ENCODE assay signal across 9 cellular contexts in the genomic region with DNA sequence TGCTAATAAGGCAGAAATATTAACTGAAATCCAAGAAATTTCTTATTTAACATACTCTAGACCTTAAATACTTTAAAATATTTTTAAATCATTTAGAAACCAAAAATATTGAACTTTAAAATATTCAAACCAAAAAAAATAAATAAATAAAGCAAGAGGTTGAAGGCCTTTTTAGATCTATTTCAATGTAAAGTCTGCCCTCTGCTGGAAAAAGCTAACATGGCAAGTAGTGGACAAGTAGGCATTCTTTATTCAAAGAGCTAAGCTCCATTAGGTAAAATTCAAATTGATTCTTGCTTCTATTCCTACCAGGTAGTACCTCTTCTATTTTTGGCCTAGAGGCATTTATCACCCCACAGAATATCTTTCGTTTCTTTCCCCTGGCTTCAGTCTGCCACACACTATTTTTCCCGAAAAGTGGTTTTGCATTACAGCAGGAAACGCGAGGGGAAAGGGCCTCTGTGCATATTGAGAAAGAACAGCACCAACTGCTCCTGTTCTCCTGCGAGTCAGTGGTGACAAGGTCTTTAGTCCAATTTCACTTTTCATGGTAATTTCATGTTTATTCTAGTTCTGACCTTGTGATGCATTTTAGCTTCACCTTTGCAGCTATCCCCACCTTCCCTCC. TPM values are rescaled to one million over a fixed set of nuclear protein-coding genes. Genes with fewer than 3 reads are reported as not detected.
DNase-seq lines count a peak whose midpoint lies in the region; ATAC-seq, FAIRE-seq and TF ChIP-seq lines count a peak whose summit lies in the region.
"Had no signal": no experiment of that assay in that cellular context is flagged by ENCODE, and none has a peak within 500 bp of the region (broad histone marks: within the 10 kb centered on the region; RNA-seq: fewer than 3 reads in every experiment).

No MANE protein-coding gene starts in this region.

- FAIRE-seq in GM18507 (lab: Jason Lieb, UNC) = peak; percentile 77

- H3K36me3 Mint-ChIP-seq in CD14-positive monocyte = peaks cover 9 to 12% of the 10 kb centered on the region in 2 donors

- H3K4me3 ChIP-seq in foreskin fibroblast (ENCODE audit: low read depth in 1 of 2, low read length in 2 of 2) = no peak overlapping the region

- TF ChIP-seq CTCF in CD14-positive monocyte (IDR thresholded peaks at IDR 0.05) (peak; percentile 96), foreskin fibroblast (IDR thresholded peaks at IDR 0.05; ENCODE audit: low read depth, low read length) (peak; percentile 75)

- intact Hi-C loops in CD14-positive monocyte (cut with micrococcal nuclease) = loop anchor here (2.0 kb wide), 1 partner anchor 77 kb away; no protein-coding TSS in a partner anchor

- peaks cover 13% of the 10 kb centered on the region for H3K4me1 Mint-ChIP-seq in CD14-positive monocyte

- H3K27ac Mint-ChIP-seq in CD14-positive monocyte = peak overlapping the region in 1 of 7 donors; percentile 35
- H3K27ac Mint-ChIP-seq: T-helper 1 cell treated with Interleukin-12 subunit alpha and Interleukin-12 subunit beta and Interleukin-4 antibody, amounts not matched to agents 30 μg/mL and 1 μg/mL, for 36 hours had no signal

- H3K9me3 Mint-ChIP-seq in CD14-positive monocyte = no peaks in the 10 kb centered on the region
- H3K9me3 Mint-ChIP-seq: T-helper 1 cell treated with Interleukin-12 subunit alpha and Interleukin-12 subunit beta and Interleukin-4 antibody, amounts not matched to agents 30 μg/mL and 1 μg/mL, for 36 hours had no signal

- ATAC-seq in HG03280 (IDR thresholded peaks at IDR 0.05; ENCODE audit: unreplicated experiment) = peak; percentile 72
- ATAC-seq in GM18873 (IDR thresholded peaks at IDR 0.05; ENCODE audit: low FRiP score, unreplicated experiment) = no peak

- peak overlapping the region in 1 of 2 donors; percentile 17 for H3K4me3 Mint-ChIP-seq in CD14-positive monocyte
- H3K4me3 Mint-ChIP-seq: T-helper 1 cell treated with Interleukin-12 subunit alpha and Interleukin-12 subunit beta and Interleukin-4 antibody, amounts not matched to agents 30 μg/mL and 1 μg/mL, for 36 hours had no signal

- DNase-seq in CD14-positive monocyte (ENCODE audit: low spot score) (peak; percentile 48), GM18507 (ENCODE audit: extremely low spot score, insufficient read length, low read depth) (no peak), NCI-H460 (ENCODE audit: extremely low read depth, low read depth) (peak; percentile 81), foreskin fibroblast (peak; percentile 56 to 85), pons (ENCODE audit: low spot score) (peak; percentile 94)
- DNase-seq in activated CD4-positive, alpha-beta T cell treated with anti-CD3 and anti-CD28 coated beads, Interleukin-2, amount 50 U/mL, for 48 hours = peak; percentile 16 to 50

- no peaks in the 10 kb centered on the region for H3K27me3 Mint-ChIP-seq in CD14-positive monocyte (ENCODE audit: low read depth in 3 of 3)

RNA-seq across cellular contexts. Expression of a gene that starts 20.4 kb away (rescaled TPM):
- 10 to 100 TPM; 11.6 to 17.1 TPM for polyA plus RNA-seq in CD14-positive monocyte
- 5.1 and 6.6 TPM in 2 replicates for total RNA-seq in NCI-H460 (2014; rRNA removed; shearing (Covaris generic))
- polyA plus RNA-seq in NCI-H460 (2014; cell fraction: nucleus; rRNA removed) = 2.5 and 6.2 TPM in 2 replicates

RNA-seq across cellular contexts. Expression of a gene that starts 45.9 kb away (rescaled TPM):
- polyA plus RNA-seq in CD14-positive monocyte = 100 to 1,000 TPM; 400 to 441 TPM
- 6.8 and 8.3 TPM in 2 replicates for total RNA-seq in NCI-H460 (2014; rRNA removed; shearing (Covaris generic))
- 9.3 and 12.3 TPM in 2 replicates for polyA plus RNA-seq in NCI-H460 (2014; cell fraction: nucleus; rRNA removed)

RNA-seq across cellular contexts. Expression of a gene that starts 54.8 kb away (rescaled TPM):
- not detected for polyA plus RNA-seq in CD14-positive monocyte
- total RNA-seq in NCI-H460 (2014; rRNA removed; shearing (Covaris generic)) = not detected in 2 replicates
- polyA plus RNA-seq in NCI-H460 (2014; cell fraction: nucleus; rRNA removed) = not detected in 2 replicates
